Comparison of ENCODE assay signal across 1 cellular context in genomic region chr6:11246722-11247121, GRCh38.
TF ChIP-seq lines count a peak whose summit lies in the region.

No MANE protein-coding gene starts in this region.

TF ChIP-seq in GM23338, 12 proteins besides CTCF, POLR2A, EP300 and RAD21:
- TF ChIP-seq STAT1 (IDR thresholded peaks at IDR 0.05; ENCODE audit: unreplicated experiment), result no peak
- TF ChIP-seq REST (IDR thresholded peaks at IDR 0.05; ENCODE audit: unreplicated experiment), result no peak
- TF ChIP-seq NANOG (IDR thresholded peaks at IDR 0.05; ENCODE audit: borderline replicate concordance), result no peak
- TF ChIP-seq ETS1 (IDR thresholded peaks at IDR 0.05), result no peak
- no peak for TF ChIP-seq ZNF331 (CRISPR knock-in tag; IDR thresholded peaks at IDR 0.05; ENCODE audit: low read depth)
- TF ChIP-seq JUNB (IDR thresholded peaks at IDR 0.05; ENCODE audit: unreplicated experiment), result no peak
- no peak for TF ChIP-seq EZH2phosphoT487 (IDR thresholded peaks at IDR 0.05; ENCODE audit: unreplicated experiment)
- TF ChIP-seq ZNF114 (CRISPR knock-in tag; IDR thresholded peaks at IDR 0.05), result no peak
- TF ChIP-seq CREB1 (CRISPR knock-in tag; IDR thresholded peaks at IDR 0.05; ENCODE audit: low read depth), result no peak
